In the genomic region with DNA sequence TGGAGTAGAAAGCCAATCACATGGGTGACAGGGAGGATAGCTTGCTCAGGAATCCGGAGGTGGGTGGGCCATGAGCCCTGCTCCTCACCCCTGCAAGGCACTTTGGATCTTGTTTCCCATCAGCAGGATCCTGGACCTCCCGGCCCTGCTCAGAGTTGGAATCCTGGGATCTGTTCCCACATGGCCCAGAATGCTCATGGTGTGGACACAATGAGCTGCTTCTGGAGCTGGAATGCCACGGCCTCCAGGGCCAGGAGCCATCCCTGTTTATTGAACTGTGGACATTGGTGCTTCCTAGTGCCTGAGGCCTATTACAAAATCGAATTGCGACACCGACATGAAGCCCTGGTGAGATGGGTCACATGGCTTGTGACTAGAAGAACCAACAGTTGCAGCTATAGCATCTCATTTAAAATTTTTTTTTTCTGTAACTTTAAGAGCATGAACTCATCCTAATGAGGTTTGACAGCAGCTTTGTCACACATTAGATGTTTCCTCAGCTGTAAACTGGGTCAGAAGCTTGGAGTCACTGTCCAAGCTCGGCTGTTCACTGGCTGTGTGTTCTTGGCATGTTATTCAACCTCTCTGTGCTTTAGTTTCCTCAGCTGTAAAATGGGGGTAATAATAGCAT, we compare ENCODE assay signal across 1 cellular context.
TF ChIP-seq lines count a peak whose summit lies in the region.

No MANE protein-coding gene starts in this region.

TF ChIP-seq in GM23338, 12 proteins besides CTCF, POLR2A, EP300 and RAD21:
- no peak for TF ChIP-seq ZNF462 (CRISPR knock-in tag; IDR thresholded peaks at IDR 0.05)
- TF ChIP-seq CREB1 (CRISPR knock-in tag; IDR thresholded peaks at IDR 0.05; ENCODE audit: low read depth) = no peak
- TF ChIP-seq ETS1 (IDR thresholded peaks at IDR 0.05) = no peak
- TF ChIP-seq POLR2AphosphoS5 (IDR thresholded peaks at IDR 0.05; ENCODE audit: low read depth) = no peak
- TF ChIP-seq JUNB (IDR thresholded peaks at IDR 0.05; ENCODE audit: unreplicated experiment) = no peak
- TF ChIP-seq ZNF331 (CRISPR knock-in tag; IDR thresholded peaks at IDR 0.05; ENCODE audit: low read depth) = no peak
- TF ChIP-seq STAT1 (IDR thresholded peaks at IDR 0.05; ENCODE audit: unreplicated experiment) = no peak
- no peak for TF ChIP-seq EZH2 (IDR thresholded peaks at IDR 0.05; ENCODE audit: low read depth, unreplicated experiment)
- TF ChIP-seq NANOG (IDR thresholded peaks at IDR 0.05; ENCODE audit: borderline replicate concordance) = no peak
- TF ChIP-seq, protein P1, sequence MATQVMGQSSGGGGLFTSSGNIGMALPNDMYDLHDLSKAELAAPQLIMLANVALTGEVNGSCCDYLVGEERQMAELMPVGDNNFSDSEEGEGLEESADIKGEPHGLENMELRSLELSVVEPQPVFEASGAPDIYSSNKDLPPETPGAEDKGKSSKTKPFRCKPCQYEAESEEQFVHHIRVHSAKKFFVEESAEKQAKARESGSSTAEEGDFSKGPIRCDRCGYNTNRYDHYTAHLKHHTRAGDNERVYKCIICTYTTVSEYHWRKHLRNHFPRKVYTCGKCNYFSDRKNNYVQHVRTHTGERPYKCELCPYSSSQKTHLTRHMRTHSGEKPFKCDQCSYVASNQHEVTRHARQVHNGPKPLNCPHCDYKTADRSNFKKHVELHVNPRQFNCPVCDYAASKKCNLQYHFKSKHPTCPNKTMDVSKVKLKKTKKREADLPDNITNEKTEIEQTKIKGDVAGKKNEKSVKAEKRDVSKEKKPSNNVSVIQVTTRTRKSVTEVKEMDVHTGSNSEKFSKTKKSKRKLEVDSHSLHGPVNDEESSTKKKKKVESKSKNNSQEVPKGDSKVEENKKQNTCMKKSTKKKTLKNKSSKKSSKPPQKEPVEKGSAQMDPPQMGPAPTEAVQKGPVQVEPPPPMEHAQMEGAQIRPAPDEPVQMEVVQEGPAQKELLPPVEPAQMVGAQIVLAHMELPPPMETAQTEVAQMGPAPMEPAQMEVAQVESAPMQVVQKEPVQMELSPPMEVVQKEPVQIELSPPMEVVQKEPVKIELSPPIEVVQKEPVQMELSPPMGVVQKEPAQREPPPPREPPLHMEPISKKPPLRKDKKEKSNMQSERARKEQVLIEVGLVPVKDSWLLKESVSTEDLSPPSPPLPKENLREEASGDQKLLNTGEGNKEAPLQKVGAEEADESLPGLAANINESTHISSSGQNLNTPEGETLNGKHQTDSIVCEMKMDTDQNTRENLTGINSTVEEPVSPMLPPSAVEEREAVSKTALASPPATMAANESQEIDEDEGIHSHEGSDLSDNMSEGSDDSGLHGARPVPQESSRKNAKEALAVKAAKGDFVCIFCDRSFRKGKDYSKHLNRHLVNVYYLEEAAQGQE (IDR thresholded peaks at IDR 0.05; ENCODE audit: unreplicated experiment) = no peak
- TF ChIP-seq ZNF114 (CRISPR knock-in tag; IDR thresholded peaks at IDR 0.05) = no peak
- TF ChIP-seq EZH2phosphoT487 (IDR thresholded peaks at IDR 0.05; ENCODE audit: unreplicated experiment) = no peak
